Comparison of ENCODE assay signal across 8 cellular contexts in the genomic region with DNA sequence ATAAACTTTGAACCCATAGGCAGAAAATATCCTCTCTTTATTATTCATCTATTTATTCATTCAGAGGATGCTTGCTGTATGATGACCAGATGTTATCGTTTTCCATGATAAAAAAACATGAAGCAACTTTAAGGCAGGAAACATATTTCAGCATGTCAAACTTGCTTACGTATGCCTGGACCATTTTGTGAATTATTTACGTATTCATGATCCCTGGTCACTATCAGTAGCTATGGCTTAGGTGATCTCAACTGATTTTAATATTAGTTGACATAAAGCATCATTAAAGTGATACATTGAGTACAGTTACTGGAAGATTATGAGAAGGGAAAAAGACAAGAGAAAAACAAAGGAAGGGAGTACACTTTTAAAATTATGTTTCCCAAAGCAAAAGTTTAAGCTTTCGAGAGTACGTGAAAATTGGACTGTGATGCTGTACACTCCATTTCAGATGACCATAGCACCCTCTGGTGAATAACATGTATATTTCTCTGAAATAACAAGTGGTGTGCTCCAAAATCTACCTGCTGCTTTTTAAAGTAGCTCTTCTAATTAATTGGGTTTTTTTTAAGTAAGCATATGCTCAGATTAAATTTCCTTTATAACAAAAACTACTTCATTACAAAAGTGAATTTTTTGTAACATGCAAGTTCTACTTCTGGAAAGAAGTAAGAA.
DNase-seq lines count a peak whose midpoint lies in the region; ATAC-seq and TF ChIP-seq lines count a peak whose summit lies in the region.

No MANE protein-coding gene starts in this region.

- POLR2A ChIA-PET in OCI-LY7 (lab: Charles Lee): interaction anchor here (0.6 kb wide), 1 partner anchor 7 kb away, joined by 4 read pairs; no protein-coding TSS in a partner anchor

- no peaks in the 10 kb centered on the region for H3K4me1 ChIP-seq in OCI-LY7 (ENCODE audit: insufficient read depth, low read length, poor library complexity, severe bottlenecking)
- no peaks in the 10 kb centered on the region for H3K4me1 ChIP-seq in fibroblast of lung (ENCODE audit: control insufficient read depth, extremely low read depth, insufficient read depth, low read length)

- H4K20me1 ChIP-seq in OCI-LY7 (ENCODE audit: insufficient read depth, low read length) (no peaks in the 10 kb centered on the region), fibroblast of lung (ENCODE audit: control insufficient read depth, extremely low read depth, insufficient read depth, low read length) (no peaks in the 10 kb centered on the region)

- H3K9ac ChIP-seq in fibroblast of lung (ENCODE audit: insufficient read depth, low read length): no peak overlapping the region

- no peaks in the 10 kb centered on the region for H3K9me3 ChIP-seq in OCI-LY7 (ENCODE audit: low read length)
- no peaks in the 10 kb centered on the region for H3K9me3 ChIP-seq in fibroblast of lung (ENCODE audit: control insufficient read depth, insufficient read depth, low read depth, low read length)

- H3K79me2 ChIP-seq in OCI-LY7 (ENCODE audit: insufficient read depth, low read depth, low read length): no peaks in the 10 kb centered on the region
- no peaks in the 10 kb centered on the region for H3K79me2 ChIP-seq in fibroblast of lung (ENCODE audit: control insufficient read depth, insufficient read depth, low read length)

- peak; percentile 43 for DNase-seq in G401 (ENCODE audit: low spot score)
- DNase-seq in OCI-LY7 (ENCODE audit: low spot score): no peak
- peak; percentile 23 to 65 for DNase-seq in fibroblast of lung (ENCODE audit: low read depth in 2 of 2)
- DNase-seq in putamen (ENCODE audit: low spot score): peak; percentile 4
- DNase-seq in HUDEP-2 (lab: John Stamatoyannopoulos, UW; ENCODE audit: unreplicated experiment in 76 of 76): no peak

- H3K4me3 ChIP-seq in OCI-LY7 (ENCODE audit: low read depth, low read length, poor library complexity, severe bottlenecking) (no peak overlapping the region), fibroblast of lung (replicated peaks in 1 of 4; ENCODE audit: control extremely low read depth in 1 of 4, insufficient read depth in 1 of 4, low read depth in 3 of 4, low read length in 4 of 4) (peak overlapping the region; percentile 18 to 58 (median 27))

- in situ Hi-C loops in G401 (cut with HindIII; ENCODE audit: low sequenced_read_pairs): no loop called here

- H2AFZ ChIP-seq in OCI-LY7 (ENCODE audit: low read length) (no peak overlapping the region), fibroblast of lung (ENCODE audit: low read length) (peak overlapping the region; percentile 65)

- H3K9me2 ChIP-seq in OCI-LY7 (ENCODE audit: insufficient read depth, low read length): no peaks in the 10 kb centered on the region

- ATAC-seq in HG03354 (IDR thresholded peaks at IDR 0.05; ENCODE audit: poor library complexity, severe bottlenecking, unreplicated experiment) (no peak), HG03565 (IDR thresholded peaks at IDR 0.05; ENCODE audit: unreplicated experiment) (no peak), GM18870 (IDR thresholded peaks at IDR 0.05; ENCODE audit: unreplicated experiment) (no peak)

- TF ChIP-seq CTCF in OCI-LY7 (conservative IDR thresholded peaks at IDR 0.05; ENCODE audit: low read length): 0 out of 2 replicates have a peak, but pooled peaks have one; percentile 23
- TF ChIP-seq CTCF in fibroblast of lung (conservative IDR thresholded peaks at IDR 0.05 in 1 of 2, IDR thresholded peaks at IDR 0.05 in 1 of 2; ENCODE audit: low read depth in 1 of 2, low read length in 2 of 2): peak; percentile 45 to 51

- no TSS peak for BruUV-seq in OCI-LY7 (replicated peaks; lab: Mats Ljungman, UMichigan)

- intact Hi-C loops in OCI-LY7 (cut with micrococcal nuclease; ENCODE audit: unreplicated experiment): no loop called here

- CTCF ChIA-PET in OCI-LY7 (lab: Charles Lee; ENCODE audit: unreplicated experiment): no interaction called here

- H3K36me3 ChIP-seq in OCI-LY7 (ENCODE audit: insufficient read depth, low read length) (no peaks in the 10 kb centered on the region), fibroblast of lung (ENCODE audit: control insufficient read depth, insufficient read depth, low read length) (no peaks in the 10 kb centered on the region)

- H3K4me2 ChIP-seq in OCI-LY7 (ENCODE audit: low read length) (no peak overlapping the region), fibroblast of lung (ENCODE audit: extremely low read depth, insufficient read depth, low read length) (peak overlapping the region; percentile 75)

- H3K27ac ChIP-seq in OCI-LY7 (ENCODE audit: low read depth, low read length, poor library complexity, severe bottlenecking): no peak overlapping the region
- H3K27ac ChIP-seq in fibroblast of lung (ENCODE audit: insufficient read depth, low read length): no peak overlapping the region

- H3K27me3 ChIP-seq in fibroblast of lung (ENCODE audit: control insufficient read depth, insufficient read depth, low read length): no peaks in the 10 kb centered on the region

Comparison
In these comparisons a context has a peak if more than half of its experiments do, and no peak if none do; other contexts are left out.
1. DNase-seq: peak in G401 (single experiment), fibroblast of lung (2 of 2) and putamen (single experiment); none in OCI-LY7 (single experiment) and HUDEP-2 (0 of 76).